Comparison of ENCODE assay signal across 1 cellular context in the genomic region with DNA sequence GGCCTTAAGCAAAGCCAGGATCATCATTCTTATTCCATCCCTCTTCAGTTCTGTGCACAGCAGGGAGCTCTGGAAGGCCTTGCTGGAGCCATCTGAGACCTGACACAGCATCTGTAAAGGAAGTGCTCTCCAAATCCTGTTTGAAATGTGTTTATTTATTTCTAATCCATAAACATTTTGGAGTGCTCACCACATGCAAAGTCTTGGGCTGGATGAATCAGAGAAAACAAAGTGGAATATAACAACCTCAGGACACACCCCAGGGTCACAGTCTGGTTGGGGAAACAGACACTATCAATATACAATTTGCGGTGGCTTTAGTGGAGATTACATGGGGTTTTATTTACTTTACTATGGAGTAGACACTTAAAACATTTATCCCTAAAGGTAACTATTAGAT.
TF ChIP-seq lines count a peak whose summit lies in the region.

No MANE protein-coding gene starts in this region.

TF ChIP-seq in IMR-90, 13 proteins besides CTCF, POLR2A, EP300 and RAD21:
- TF ChIP-seq MAZ (IDR thresholded peaks at IDR 0.05; ENCODE audit: borderline replicate concordance, low read depth, low read length), result no peak
- TF ChIP-seq NFE2L2 (IDR thresholded peaks at IDR 0.05; ENCODE audit: low read depth, low read length), result no peak
- TF ChIP-seq, protein P1, sequence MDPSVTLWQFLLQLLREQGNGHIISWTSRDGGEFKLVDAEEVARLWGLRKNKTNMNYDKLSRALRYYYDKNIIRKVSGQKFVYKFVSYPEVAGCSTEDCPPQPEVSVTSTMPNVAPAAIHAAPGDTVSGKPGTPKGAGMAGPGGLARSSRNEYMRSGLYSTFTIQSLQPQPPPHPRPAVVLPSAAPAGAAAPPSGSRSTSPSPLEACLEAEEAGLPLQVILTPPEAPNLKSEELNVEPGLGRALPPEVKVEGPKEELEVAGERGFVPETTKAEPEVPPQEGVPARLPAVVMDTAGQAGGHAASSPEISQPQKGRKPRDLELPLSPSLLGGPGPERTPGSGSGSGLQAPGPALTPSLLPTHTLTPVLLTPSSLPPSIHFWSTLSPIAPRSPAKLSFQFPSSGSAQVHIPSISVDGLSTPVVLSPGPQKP (IDR thresholded peaks at IDR 0.05; ENCODE audit: borderline replicate concordance, low read depth, low read length), result no peak
- no peak for TF ChIP-seq CEBPB (IDR thresholded peaks at IDR 0.05; ENCODE audit: low read depth, low read length)
- TF ChIP-seq MAFK (IDR thresholded peaks at IDR 0.05; ENCODE audit: low read depth, low read length), result no peak
- TF ChIP-seq SMC3 (IDR thresholded peaks at IDR 0.05; ENCODE audit: low read depth, low read length), result no peak
- TF ChIP-seq MXI1 (IDR thresholded peaks at IDR 0.05; ENCODE audit: borderline replicate concordance, low read depth, low read length), result no peak
- no peak for TF ChIP-seq RFX5 (IDR thresholded peaks at IDR 0.05; ENCODE audit: low read depth, low read length)
- no peak for TF ChIP-seq BHLHE40 (IDR thresholded peaks at IDR 0.05; ENCODE audit: low read depth, low read length)
- no peak for TF ChIP-seq FOS (IDR thresholded peaks at IDR 0.05; ENCODE audit: low read depth, low read length)
- TF ChIP-seq RCOR1 (IDR thresholded peaks at IDR 0.05; ENCODE audit: insufficient replicate concordance, low read length), result no peak
- no peak for TF ChIP-seq CHD1 (IDR thresholded peaks at IDR 0.05; ENCODE audit: low read depth, low read length)
- TF ChIP-seq, protein P2, sequence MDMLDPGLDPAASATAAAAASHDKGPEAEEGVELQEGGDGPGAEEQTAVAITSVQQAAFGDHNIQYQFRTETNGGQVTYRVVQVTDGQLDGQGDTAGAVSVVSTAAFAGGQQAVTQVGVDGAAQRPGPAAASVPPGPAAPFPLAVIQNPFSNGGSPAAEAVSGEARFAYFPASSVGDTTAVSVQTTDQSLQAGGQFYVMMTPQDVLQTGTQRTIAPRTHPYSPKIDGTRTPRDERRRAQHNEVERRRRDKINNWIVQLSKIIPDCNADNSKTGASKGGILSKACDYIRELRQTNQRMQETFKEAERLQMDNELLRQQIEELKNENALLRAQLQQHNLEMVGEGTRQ (IDR thresholded peaks at IDR 0.05; ENCODE audit: low read depth, low read length), result no peak
